ENCODE assay signal across 23 cellular contexts in genomic region chr5:157735991-157736390, GRCh38.
"Had no signal": no experiment of that assay in that cellular context is flagged by ENCODE, and none has a peak within 500 bp of the region (broad histone marks: within the 10 kb centered on the region; RNA-seq: fewer than 3 reads in every experiment).

No MANE protein-coding gene starts in this region.

- H3K9me3 Mint-ChIP-seq: immature natural killer cell; mesothelial cell of epicardium; naive thymus-derived CD4-positive, alpha-beta T cell; natural killer cell treated with Interleukin-12 subunit alpha and Interleukin-12 subunit beta and Interleukin-15 and Interleukin-18, amount 100 ng/mL, for 72 hours; stimulated activated naive CD8-positive, alpha-beta T cell treated with anti-CD3 and anti-CD28 coated beads, Interleukin-15, Interleukin-2, amounts not matched to agents 100 ng/mL and 50 ng/mL, for 24 hours had no signal

- H3K27ac Mint-ChIP-seq: immature natural killer cell; mesothelial cell of epicardium; naive thymus-derived CD4-positive, alpha-beta T cell; natural killer cell treated with Interleukin-12 subunit alpha and Interleukin-12 subunit beta and Interleukin-15 and Interleukin-18, amount 100 ng/mL, for 72 hours; progenitor cell of endocrine pancreas; stimulated activated naive CD8-positive, alpha-beta T cell treated with anti-CD3 and anti-CD28 coated beads, Interleukin-15, Interleukin-2, amounts not matched to agents 100 ng/mL and 50 ng/mL, for 24 hours had no signal

- H3K27ac ChIP-seq: left ventricle myocardium inferior, ovary, right atrium auricular region, right lobe of liver, suprapubic skin, thoracic aorta, tibial artery, upper lobe of left lung, vagina had no signal

- H3K4me3 Mint-ChIP-seq: immature natural killer cell; mesothelial cell of epicardium; naive thymus-derived CD4-positive, alpha-beta T cell; natural killer cell treated with Interleukin-12 subunit alpha and Interleukin-12 subunit beta and Interleukin-15 and Interleukin-18, amount 100 ng/mL, for 72 hours; stimulated activated naive CD8-positive, alpha-beta T cell treated with anti-CD3 and anti-CD28 coated beads, Interleukin-15, Interleukin-2, amounts not matched to agents 100 ng/mL and 50 ng/mL, for 24 hours had no signal

- H3K4me3 ChIP-seq: left ventricle myocardium inferior, lung, ovary, right atrium auricular region, right lobe of liver, smooth muscle cell, suprapubic skin, thoracic aorta, tibial artery, upper lobe of left lung, vagina had no signal

- H3K36me3 ChIP-seq: ovary had no signal

- H3K27me3 ChIP-seq: ovary, right atrium auricular region, right lobe of liver, suprapubic skin, tibial artery, upper lobe of left lung, vagina had no signal

- DNase-seq: hypothalamus; immature natural killer cell; kidney; left ventricle myocardium inferior; mesendoderm; naive thymus-derived CD4-positive, alpha-beta T cell; ovary; right lobe of liver; stimulated activated CD4-positive, alpha-beta T cell treated with anti-CD3 and anti-CD28 coated beads, Interleukin-2, amount 100 ng/mL, for 24 hours; stimulated activated CD4-positive, alpha-beta T cell treated with anti-CD3 and anti-CD28 coated beads, Interleukin-4, amount 100 ng/mL, for 1 hour; stimulated activated naive CD4-positive, alpha-beta T cell; tibial artery; upper lobe of left lung had no signal

- H3K9me3 ChIP-seq: left ventricle myocardium inferior, ovary, right atrium auricular region, right lobe of liver, suprapubic skin, thoracic aorta, tibial artery, upper lobe of left lung, vagina had no signal

- H3K27me3 Mint-ChIP-seq: naive thymus-derived CD4-positive, alpha-beta T cell; natural killer cell treated with Interleukin-12 subunit alpha and Interleukin-12 subunit beta and Interleukin-15 and Interleukin-18, amount 100 ng/mL, for 72 hours; progenitor cell of endocrine pancreas; stimulated activated naive CD8-positive, alpha-beta T cell treated with anti-CD3 and anti-CD28 coated beads, Interleukin-15, Interleukin-2, amounts not matched to agents 100 ng/mL and 50 ng/mL, for 24 hours had no signal

- ATAC-seq: naive thymus-derived CD4-positive, alpha-beta T cell; natural killer cell treated with Interleukin-12 subunit alpha and Interleukin-12 subunit beta and Interleukin-15 and Interleukin-18, amount 100 ng/mL, for 72 hours; right lobe of liver had no signal

- H3K4me1 ChIP-seq: right lobe of liver had no signal
